ENCODE assay signal across 16 cellular contexts in genomic region chr3:186380622-186381380, GRCh38. TPM values are rescaled to one million over a fixed set of nuclear protein-coding genes. Genes with fewer than 3 reads are reported as not detected.
DNase-seq lines count a peak whose midpoint lies in the region; ATAC-seq and TF ChIP-seq lines count a peak whose summit lies in the region.
"Had no signal": no experiment of that assay in that cellular context is flagged by ENCODE, and none has a peak within 500 bp of the region (broad histone marks: within the 10 kb centered on the region; RNA-seq: fewer than 3 reads in every experiment).

No MANE protein-coding gene starts in this region.

- no peaks in the 10 kb centered on the region for H3K36me3 ChIP-seq in breast epithelium
- H3K36me3 ChIP-seq: lower lobe of right lung, prostate gland had no signal

- no peaks in the 10 kb centered on the region for H3K36me3 Mint-ChIP-seq in MCF 10A (ENCODE audit: insufficient read depth, unreplicated experiment)
- no peaks in the 10 kb centered on the region for H3K36me3 Mint-ChIP-seq in activated T-cell treated with anti-CD3 and anti-CD28 coated beads, Interleukin-2, amount 50 U/mL, for 4 hours (ENCODE audit: insufficient read depth)
- H3K36me3 Mint-ChIP-seq in stimulated activated effector memory CD8-positive, alpha-beta T cell treated with anti-CD3 and anti-CD28 coated beads, Interleukin-12 subunit alpha, Interleukin-12 subunit beta, amount 100 ng/mL, for 72 hours: no peaks in the 10 kb centered on the region
- H3K36me3 Mint-ChIP-seq in activated CD4-positive, alpha-beta memory T cell treated with anti-CD3 and anti-CD28 coated beads for 36 hours: no peaks in the 10 kb centered on the region
- H3K36me3 Mint-ChIP-seq: WTC11 had no signal

- H3K4me1 Mint-ChIP-seq in MCF 10A (ENCODE audit: insufficient read depth, unreplicated experiment): peaks cover 12% of the 10 kb centered on the region
- peaks cover 6% of the 10 kb centered on the region for H3K4me1 Mint-ChIP-seq in activated T-cell treated with anti-CD3 and anti-CD28 coated beads, Interleukin-2, amount 50 U/mL, for 4 hours (ENCODE audit: low read depth)
- H3K4me1 Mint-ChIP-seq in stimulated activated effector memory CD8-positive, alpha-beta T cell treated with anti-CD3 and anti-CD28 coated beads, Interleukin-12 subunit alpha, Interleukin-12 subunit beta, amount 100 ng/mL, for 72 hours: peaks cover 10% of the 10 kb centered on the region
- H3K4me1 Mint-ChIP-seq in activated CD4-positive, alpha-beta memory T cell treated with anti-CD3 and anti-CD28 coated beads for 36 hours (ENCODE audit: low read depth): peaks cover 6% of the 10 kb centered on the region

- BruUV-seq in MCF 10A (replicated peaks; lab: Mats Ljungman, UMichigan): no TSS peak

- no peaks in the 10 kb centered on the region for H3K27me3 ChIP-seq in breast epithelium

- peak; percentile 77 to 84 for ATAC-seq in activated T-cell treated with anti-CD3 and anti-CD28 coated beads, Interleukin-2, amount 50 U/mL, for 4 hours
- ATAC-seq in stimulated activated effector memory CD8-positive, alpha-beta T cell treated with anti-CD3 and anti-CD28 coated beads, Interleukin-12 subunit alpha, Interleukin-12 subunit beta, amount 100 ng/mL, for 72 hours: peak; percentile 89
- no peak for ATAC-seq in HG03457 (IDR thresholded peaks at IDR 0.05; ENCODE audit: unreplicated experiment)
- ATAC-seq: WTC11 had no signal

- H3K27ac ChIP-seq in breast epithelium: no peak overlapping the region
- H3K27ac ChIP-seq: lower lobe of right lung, prostate gland had no signal

- H3K9me3 Mint-ChIP-seq in MCF 10A (ENCODE audit: unreplicated experiment): peaks cover 8% of the 10 kb centered on the region
- H3K9me3 Mint-ChIP-seq in activated T-cell treated with anti-CD3 and anti-CD28 coated beads, Interleukin-2, amount 50 U/mL, for 4 hours: peaks cover 5% of the 10 kb centered on the region
- H3K9me3 Mint-ChIP-seq in stimulated activated effector memory CD8-positive, alpha-beta T cell treated with anti-CD3 and anti-CD28 coated beads, Interleukin-12 subunit alpha, Interleukin-12 subunit beta, amount 100 ng/mL, for 72 hours: peaks cover 4% of the 10 kb centered on the region
- no peaks in the 10 kb centered on the region for H3K9me3 Mint-ChIP-seq in activated CD4-positive, alpha-beta memory T cell treated with anti-CD3 and anti-CD28 coated beads for 36 hours

- POLR2A ChIA-PET in MCF 10A (lab: Yijun Ruan, JAX): interaction anchor here (0.6 to 1.5 kb wide), 3 partner anchors 12 to 149 kb away, joined by 3 read pairs; no protein-coding TSS in a partner anchor
- POLR2A ChIA-PET in activated CD4-positive, alpha-beta memory T cell treated with anti-CD3 and anti-CD28 coated beads for 36 hours (lab: Charles Lee): no interaction called here

- CTCF ChIA-PET in MCF 10A (lab: Yijun Ruan, JAX): no interaction called here
- CTCF ChIA-PET in activated CD4-positive, alpha-beta memory T cell treated with anti-CD3 and anti-CD28 coated beads for 36 hours (lab: Charles Lee): interaction anchor here (2.9 kb wide), 1 partner anchor 159 kb away, joined by 10 read pairs; no protein-coding TSS in a partner anchor

- intact Hi-C loops in MCF 10A (cut with micrococcal nuclease) (no loop called here), breast epithelium (cut with DNase I; ENCODE audit: low total_unique reads) (no loop called here)
- intact Hi-C loops in activated CD4-positive, alpha-beta memory T cell treated with anti-CD3 and anti-CD28 coated beads for 36 hours (cut with micrococcal nuclease): no loop called here

- H3K27me3 Mint-ChIP-seq in MCF 10A (ENCODE audit: insufficient read depth, unreplicated experiment): peaks cover 32% of the 10 kb centered on the region
- H3K27me3 Mint-ChIP-seq in activated T-cell treated with anti-CD3 and anti-CD28 coated beads, Interleukin-2, amount 50 U/mL, for 4 hours (ENCODE audit: low read depth): peaks cover 8% of the 10 kb centered on the region
- H3K27me3 Mint-ChIP-seq in activated CD4-positive, alpha-beta memory T cell treated with anti-CD3 and anti-CD28 coated beads for 36 hours: peaks cover 12% of the 10 kb centered on the region

- no peak overlapping the region for H3K27ac Mint-ChIP-seq in MCF 10A (ENCODE audit: low read depth, unreplicated experiment)
- no peak overlapping the region for H3K27ac Mint-ChIP-seq in stimulated activated effector memory CD8-positive, alpha-beta T cell treated with anti-CD3 and anti-CD28 coated beads, Interleukin-12 subunit alpha, Interleukin-12 subunit beta, amount 100 ng/mL, for 72 hours
- no peak overlapping the region for H3K27ac Mint-ChIP-seq in activated CD4-positive, alpha-beta memory T cell treated with anti-CD3 and anti-CD28 coated beads for 36 hours
- H3K27ac Mint-ChIP-seq: WTC11 had no signal

- TF ChIP-seq POLR2A in breast epithelium (IDR thresholded peaks at IDR 0.05): no peak

- no peaks in the 10 kb centered on the region for H3K9me3 ChIP-seq in breast epithelium
- H3K9me3 ChIP-seq: lower lobe of right lung, prostate gland had no signal

- no peaks in the 10 kb centered on the region for H3K4me1 ChIP-seq in breast epithelium
- H3K4me1 ChIP-seq: prostate gland had no signal

- peak; percentile 22 for DNase-seq in MCF 10A (ENCODE audit: unreplicated experiment)
- DNase-seq in breast epithelium (ENCODE audit: low spot score in 2 of 2): no peak
- no peak for DNase-seq in activated T-cell treated with anti-CD3 and anti-CD28 coated beads, Interleukin-2, amount 50 U/mL, for 4 hours
- peak; percentile 64 for DNase-seq in fibroblast of mammary gland (ENCODE audit: low read depth)
- no peak for DNase-seq in stimulated activated effector memory CD8-positive, alpha-beta T cell treated with anti-CD3 and anti-CD28 coated beads, Interleukin-12 subunit alpha, Interleukin-12 subunit beta, amount 100 ng/mL, for 72 hours (ENCODE audit: low spot score in 2 of 2)
- no peak for DNase-seq in activated CD4-positive, alpha-beta memory T cell treated with anti-CD3 and anti-CD28 coated beads for 36 hours
- DNase-seq in NCI-H1105 treated with DMSO at 0.1 percent for 48 hours (lab: John Stamatoyannopoulos, UW): no peak
- DNase-seq: activated naive CD4-positive, alpha-beta T cell treated with anti-CD3 and anti-CD28 coated beads, Interleukin-2, amount 50 U/mL, for 16 hours; lower lobe of right lung; naive B cell; NCI-H2171 treated with DMSO at 0.1 percent for 48 hours; NK-92 treated with Interleukin-12 subunit alpha and Interleukin-12 subunit beta, amount 100 ng/mL, for 24 hours; stimulated activated CD4-positive, alpha-beta T cell treated with anti-CD3 and anti-CD28 coated beads, Interleukin-12 subunit alpha, Interleukin-12 subunit beta, amount 100 ng/mL, for 4 hours had no signal

- TF ChIP-seq CTCF in MCF 10A (IDR thresholded peaks at IDR 0.05; ENCODE audit: unreplicated experiment) (no peak), breast epithelium (IDR thresholded peaks at IDR 0.05) (no peak), fibroblast of mammary gland (conservative IDR thresholded peaks at IDR 0.05; ENCODE audit: control insufficient read depth, insufficient read depth, low read depth, low read length) (no peak)

- H3K4me3 ChIP-seq in breast epithelium (no peak overlapping the region), fibroblast of mammary gland (ENCODE audit: control insufficient read depth, low read depth, low read length) (no peak overlapping the region)
- H3K4me3 ChIP-seq: lower lobe of right lung, prostate gland had no signal

- H3K4me3 Mint-ChIP-seq in MCF 10A (ENCODE audit: unreplicated experiment): no peak overlapping the region
- no peak overlapping the region for H3K4me3 Mint-ChIP-seq in activated T-cell treated with anti-CD3 and anti-CD28 coated beads, Interleukin-2, amount 50 U/mL, for 4 hours
- H3K4me3 Mint-ChIP-seq in stimulated activated effector memory CD8-positive, alpha-beta T cell treated with anti-CD3 and anti-CD28 coated beads, Interleukin-12 subunit alpha, Interleukin-12 subunit beta, amount 100 ng/mL, for 72 hours: no peak overlapping the region
- no peak overlapping the region for H3K4me3 Mint-ChIP-seq in activated CD4-positive, alpha-beta memory T cell treated with anti-CD3 and anti-CD28 coated beads for 36 hours
- H3K4me3 Mint-ChIP-seq: naive B cell, WTC11 had no signal

RNA-seq across cellular contexts. Expression of gene DGKG, which starts 18.8 kb away (rescaled TPM):
- total RNA-seq in MCF 10A (2022) (not detected in 2 replicates), breast epithelium (1 to 10 TPM in 2 of 3 donors, under 1 TPM in 1; 0.59 to 2.3 (median 2.1) TPM)
- total RNA-seq in activated T-cell treated with anti-CD3 and anti-CD28 coated beads, Interleukin-2, amount 50 U/mL, for 4 hours: 1 to 10 TPM in 1 of 3 donors, under 1 TPM in 2; 0.27 to 1.2 (median 0.40) TPM
- under 1 TPM; 0.12 to 0.39 TPM for total RNA-seq in activated CD4-positive, alpha-beta memory T cell treated with anti-CD3 and anti-CD28 coated beads for 36 hours

Comparison
In these comparisons a context has a peak if more than half of its experiments do, and no peak if none do; other contexts are left out.
1. DNase-seq: peak in MCF 10A (single experiment) and fibroblast of mammary gland (single experiment); none in breast epithelium (0 of 2), activated T-cell treated with anti-CD3 and anti-CD28 coated beads, Interleukin-2, amount 50 U/mL, for 4 hours (single experiment), stimulated activated effector memory CD8-positive, alpha-beta T cell treated with anti-CD3 and anti-CD28 coated beads, Interleukin-12 subunit alpha, Interleukin-12 subunit beta, amount 100 ng/mL, for 72 hours (0 of 2), activated CD4-positive, alpha-beta memory T cell treated with anti-CD3 and anti-CD28 coated beads for 36 hours (single experiment) and NCI-H1105 treated with DMSO at 0.1 percent for 48 hours (single experiment).